Comparison of ENCODE assay signal across 14 cellular contexts in the genomic region with DNA sequence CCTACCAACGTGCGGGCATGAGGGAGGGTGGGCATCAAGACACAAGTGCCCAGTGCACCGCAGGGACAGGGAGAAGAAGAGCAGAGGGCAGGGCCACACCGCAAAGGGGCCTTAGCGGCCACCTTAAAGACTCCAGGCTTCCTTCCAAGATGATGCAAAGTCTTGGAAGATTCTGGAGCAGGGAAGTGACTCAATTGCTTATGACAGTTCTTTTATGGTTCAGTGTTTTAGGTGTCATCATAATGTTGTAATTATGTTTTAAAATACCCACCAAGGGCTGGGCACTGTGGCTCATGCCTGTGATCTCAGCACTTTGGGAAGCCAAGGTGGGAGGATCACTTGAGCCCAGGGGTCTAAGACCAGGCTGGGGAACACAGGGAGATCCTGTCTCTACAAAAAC. TPM values are rescaled to one million over a fixed set of nuclear protein-coding genes. Genes with fewer than 3 reads are reported as not detected.
A peak's percentile ranks its signal among the peaks of the same experiment; 100 is the strongest.
DNase-seq lines count a peak whose midpoint lies in the region; ATAC-seq and TF ChIP-seq lines count a peak whose summit lies in the region.
"Had no signal": no experiment of that assay in that cellular context is flagged by ENCODE, and none has a peak within 500 bp of the region (broad histone marks: within the 10 kb centered on the region; RNA-seq: fewer than 3 reads in every experiment).

No MANE protein-coding gene starts in this region.

- TF ChIP-seq POLR2A in breast epithelium (IDR thresholded peaks at IDR 0.05), result no peak

- H3K27ac Mint-ChIP-seq in MCF 10A (ENCODE audit: low read depth, unreplicated experiment), result no peak overlapping the region
- peak overlapping the region; percentile 73 for H3K27ac Mint-ChIP-seq in activated CD4-positive, alpha-beta memory T cell treated with anti-CD3 and anti-CD28 coated beads for 36 hours

- ATAC-seq in GM19395 (IDR thresholded peaks at IDR 0.05; ENCODE audit: unreplicated experiment), result no peak

- DNase-seq in MCF 10A (ENCODE audit: unreplicated experiment) (peak; percentile 64), breast epithelium (ENCODE audit: low spot score in 2 of 2) (no peak), fibroblast of mammary gland (ENCODE audit: low read depth) (peak; percentile 74), stromal cell of bone marrow (ENCODE audit: low read depth) (peak; percentile 60), middle frontal gyrus (ENCODE audit: extremely low spot score, low spot score) (no peak)
- DNase-seq in activated CD4-positive, alpha-beta memory T cell treated with anti-CD3 and anti-CD28 coated beads for 36 hours, result no peak
- no peak for DNase-seq in stimulated activated CD4-positive, alpha-beta T cell treated with anti-CD3 and anti-CD28 coated beads, Interleukin-4, amount 100 ng/mL, for 4 hours
- DNase-seq: activated gamma-delta T cell, foreskin melanocyte, kidney glomerular epithelial cell, NCI-H226 had no signal

- POLR2A ChIA-PET in MCF 10A (lab: Yijun Ruan, JAX), result interaction anchor here (0.6 kb wide), 1 partner anchor 10 kb away, joined by 3 read pairs; no protein-coding TSS in a partner anchor
- POLR2A ChIA-PET in activated CD4-positive, alpha-beta memory T cell treated with anti-CD3 and anti-CD28 coated beads for 36 hours (lab: Charles Lee), result no interaction called here

- BruUV-seq in MCF 10A (replicated peaks; lab: Mats Ljungman, UMichigan), result no TSS peak

- peaks cover 34% of the 10 kb centered on the region for H3K4me1 Mint-ChIP-seq in MCF 10A (ENCODE audit: insufficient read depth, unreplicated experiment)
- H3K4me1 Mint-ChIP-seq in activated CD4-positive, alpha-beta memory T cell treated with anti-CD3 and anti-CD28 coated beads for 36 hours (ENCODE audit: low read depth), result peaks cover 52% of the 10 kb centered on the region

- no peaks in the 10 kb centered on the region for H3K9me3 Mint-ChIP-seq in MCF 10A (ENCODE audit: unreplicated experiment)
- H3K9me3 Mint-ChIP-seq in activated CD4-positive, alpha-beta memory T cell treated with anti-CD3 and anti-CD28 coated beads for 36 hours, result peaks cover 18% of the 10 kb centered on the region

- no peak overlapping the region for H3K4me3 Mint-ChIP-seq in MCF 10A (ENCODE audit: unreplicated experiment)
- peak overlapping the region; percentile 56 for H3K4me3 Mint-ChIP-seq in activated CD4-positive, alpha-beta memory T cell treated with anti-CD3 and anti-CD28 coated beads for 36 hours

- intact Hi-C loops in MCF 10A (cut with micrococcal nuclease) (no loop called here), breast epithelium (cut with DNase I; ENCODE audit: low total_unique reads) (no loop called here)
- intact Hi-C loops in activated CD4-positive, alpha-beta memory T cell treated with anti-CD3 and anti-CD28 coated beads for 36 hours (cut with micrococcal nuclease), result loop anchor here (5.0 kb wide), 2 partner anchors 42 to 48 kb away; a partner anchor contains a TSS

- H3K27me3 Mint-ChIP-seq in MCF 10A (ENCODE audit: insufficient read depth, unreplicated experiment), result no peaks in the 10 kb centered on the region
- H3K27me3 Mint-ChIP-seq in activated CD4-positive, alpha-beta memory T cell treated with anti-CD3 and anti-CD28 coated beads for 36 hours, result no peaks in the 10 kb centered on the region

- no peak overlapping the region for H3K27ac ChIP-seq in breast epithelium
- H3K27ac ChIP-seq: coronary artery had no signal

- no peaks in the 10 kb centered on the region for H3K4me1 ChIP-seq in breast epithelium

- H3K36me3 ChIP-seq in breast epithelium, result no peaks in the 10 kb centered on the region

- no peaks in the 10 kb centered on the region for H3K36me3 Mint-ChIP-seq in MCF 10A (ENCODE audit: insufficient read depth, unreplicated experiment)
- H3K36me3 Mint-ChIP-seq in activated CD4-positive, alpha-beta memory T cell treated with anti-CD3 and anti-CD28 coated beads for 36 hours, result peaks cover 7% of the 10 kb centered on the region
- H3K36me3 Mint-ChIP-seq: CD14-positive monocyte had no signal

- CTCF ChIA-PET in MCF 10A (lab: Yijun Ruan, JAX), result interaction anchor here (0.6 kb wide), 1 partner anchor 61 kb away, joined by 3 read pairs; no protein-coding TSS in a partner anchor
- CTCF ChIA-PET in activated CD4-positive, alpha-beta memory T cell treated with anti-CD3 and anti-CD28 coated beads for 36 hours (lab: Charles Lee), result no interaction called here

- no peak for TF ChIP-seq CTCF in MCF 10A (IDR thresholded peaks at IDR 0.05; ENCODE audit: unreplicated experiment)
- TF ChIP-seq CTCF in breast epithelium (IDR thresholded peaks at IDR 0.05), result no peak
- TF ChIP-seq CTCF in fibroblast of mammary gland (conservative IDR thresholded peaks at IDR 0.05; ENCODE audit: control insufficient read depth, insufficient read depth, low read depth, low read length), result no peak

- no peaks in the 10 kb centered on the region for H3K27me3 ChIP-seq in breast epithelium

- H3K4me3 ChIP-seq in breast epithelium, result peak overlapping the region in 1 of 3 donors; percentile 11
- H3K4me3 ChIP-seq in fibroblast of mammary gland (ENCODE audit: control insufficient read depth, low read depth, low read length), result no peak overlapping the region
- H3K4me3 ChIP-seq: coronary artery had no signal

- H3K9me3 ChIP-seq in breast epithelium, result no peaks in the 10 kb centered on the region

RNA-seq across cellular contexts. Expression of a gene that starts 44.5 kb away (rescaled TPM):
- total RNA-seq in MCF 10A (2022) (16.3 and 22.6 TPM in 2 replicates), breast epithelium (10 to 100 TPM; 17.9 to 37.3 (median 31.5) TPM)
- total RNA-seq in activated CD4-positive, alpha-beta memory T cell treated with anti-CD3 and anti-CD28 coated beads for 36 hours, result 10 to 100 TPM; 13.9 to 18.8 TPM

RNA-seq across cellular contexts. Expression of a gene that starts 56.5 kb away (rescaled TPM):
- 14.0 and 17.6 TPM in 2 replicates for total RNA-seq in MCF 10A (2022)
- total RNA-seq in breast epithelium, result 10 to 100 TPM in 1 of 3 donors, 1 to 10 TPM in 2; 8.8 to 15.8 (median 9.2) TPM
- total RNA-seq in activated CD4-positive, alpha-beta memory T cell treated with anti-CD3 and anti-CD28 coated beads for 36 hours, result 10 to 100 TPM; 29.0 to 35.1 TPM

Comparison
In these comparisons a context has a peak if more than half of its experiments do, and no peak if none do; other contexts are left out.
1. DNase-seq: peak in MCF 10A (single experiment), fibroblast of mammary gland (single experiment) and stromal cell of bone marrow (single experiment); none in breast epithelium (0 of 2), activated CD4-positive, alpha-beta memory T cell treated with anti-CD3 and anti-CD28 coated beads for 36 hours (single experiment), stimulated activated CD4-positive, alpha-beta T cell treated with anti-CD3 and anti-CD28 coated beads, Interleukin-4, amount 100 ng/mL, for 4 hours (0 of 2) and middle frontal gyrus (single experiment).